In the genomic region with DNA sequence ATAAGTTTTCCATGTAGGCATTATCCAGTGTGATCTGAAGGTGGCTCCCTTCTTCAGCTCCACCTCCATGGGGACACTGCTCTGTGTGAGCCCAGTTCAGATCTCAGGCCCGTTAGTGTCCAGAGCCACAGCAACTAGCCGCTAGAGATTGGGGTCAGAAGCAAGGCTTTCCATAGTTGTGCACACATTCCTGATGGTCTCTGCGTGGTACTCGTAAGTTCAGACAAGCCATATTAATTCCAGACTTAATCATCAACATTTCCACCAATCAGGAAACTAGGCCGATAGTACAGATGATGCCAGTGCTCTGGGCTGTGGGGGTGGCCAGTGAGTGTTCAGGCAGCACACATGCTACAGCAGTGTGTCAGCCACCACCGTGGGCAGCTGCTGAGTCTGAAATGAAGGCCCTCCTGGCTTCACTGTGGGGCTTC, we compare ENCODE assay signal across 1 cellular context.
A peak's percentile ranks its signal among the peaks of the same experiment; 100 is the strongest.
TF ChIP-seq lines count a peak whose summit lies in the region.

No MANE protein-coding gene starts in this region.

TF ChIP-seq in HepG2, 621 proteins besides CTCF, POLR2A, EP300 and RAD21 (continued from another document and continues in another):
- TF ChIP-seq LRRFIP1 (CRISPR knock-in tag; conservative IDR thresholded peaks at IDR 0.05), result no peak
- TF ChIP-seq, protein P1, sequence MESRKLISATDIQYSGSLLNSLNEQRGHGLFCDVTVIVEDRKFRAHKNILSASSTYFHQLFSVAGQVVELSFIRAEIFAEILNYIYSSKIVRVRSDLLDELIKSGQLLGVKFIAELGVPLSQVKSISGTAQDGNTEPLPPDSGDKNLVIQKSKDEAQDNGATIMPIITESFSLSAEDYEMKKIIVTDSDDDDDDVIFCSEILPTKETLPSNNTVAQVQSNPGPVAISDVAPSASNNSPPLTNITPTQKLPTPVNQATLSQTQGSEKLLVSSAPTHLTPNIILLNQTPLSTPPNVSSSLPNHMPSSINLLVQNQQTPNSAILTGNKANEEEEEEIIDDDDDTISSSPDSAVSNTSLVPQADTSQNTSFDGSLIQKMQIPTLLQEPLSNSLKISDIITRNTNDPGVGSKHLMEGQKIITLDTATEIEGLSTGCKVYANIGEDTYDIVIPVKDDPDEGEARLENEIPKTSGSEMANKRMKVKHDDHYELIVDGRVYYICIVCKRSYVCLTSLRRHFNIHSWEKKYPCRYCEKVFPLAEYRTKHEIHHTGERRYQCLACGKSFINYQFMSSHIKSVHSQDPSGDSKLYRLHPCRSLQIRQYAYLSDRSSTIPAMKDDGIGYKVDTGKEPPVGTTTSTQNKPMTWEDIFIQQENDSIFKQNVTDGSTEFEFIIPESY (CRISPR knock-in tag; IDR thresholded peaks at IDR 0.05), result no peak
- TF ChIP-seq ZNF550 (CRISPR knock-in tag; IDR thresholded peaks at IDR 0.05; ENCODE audit: borderline replicate concordance), result no peak
- no peak for TF ChIP-seq FOXO4 (CRISPR knock-in tag; conservative IDR thresholded peaks at IDR 0.05)
- TF ChIP-seq, protein P2, sequence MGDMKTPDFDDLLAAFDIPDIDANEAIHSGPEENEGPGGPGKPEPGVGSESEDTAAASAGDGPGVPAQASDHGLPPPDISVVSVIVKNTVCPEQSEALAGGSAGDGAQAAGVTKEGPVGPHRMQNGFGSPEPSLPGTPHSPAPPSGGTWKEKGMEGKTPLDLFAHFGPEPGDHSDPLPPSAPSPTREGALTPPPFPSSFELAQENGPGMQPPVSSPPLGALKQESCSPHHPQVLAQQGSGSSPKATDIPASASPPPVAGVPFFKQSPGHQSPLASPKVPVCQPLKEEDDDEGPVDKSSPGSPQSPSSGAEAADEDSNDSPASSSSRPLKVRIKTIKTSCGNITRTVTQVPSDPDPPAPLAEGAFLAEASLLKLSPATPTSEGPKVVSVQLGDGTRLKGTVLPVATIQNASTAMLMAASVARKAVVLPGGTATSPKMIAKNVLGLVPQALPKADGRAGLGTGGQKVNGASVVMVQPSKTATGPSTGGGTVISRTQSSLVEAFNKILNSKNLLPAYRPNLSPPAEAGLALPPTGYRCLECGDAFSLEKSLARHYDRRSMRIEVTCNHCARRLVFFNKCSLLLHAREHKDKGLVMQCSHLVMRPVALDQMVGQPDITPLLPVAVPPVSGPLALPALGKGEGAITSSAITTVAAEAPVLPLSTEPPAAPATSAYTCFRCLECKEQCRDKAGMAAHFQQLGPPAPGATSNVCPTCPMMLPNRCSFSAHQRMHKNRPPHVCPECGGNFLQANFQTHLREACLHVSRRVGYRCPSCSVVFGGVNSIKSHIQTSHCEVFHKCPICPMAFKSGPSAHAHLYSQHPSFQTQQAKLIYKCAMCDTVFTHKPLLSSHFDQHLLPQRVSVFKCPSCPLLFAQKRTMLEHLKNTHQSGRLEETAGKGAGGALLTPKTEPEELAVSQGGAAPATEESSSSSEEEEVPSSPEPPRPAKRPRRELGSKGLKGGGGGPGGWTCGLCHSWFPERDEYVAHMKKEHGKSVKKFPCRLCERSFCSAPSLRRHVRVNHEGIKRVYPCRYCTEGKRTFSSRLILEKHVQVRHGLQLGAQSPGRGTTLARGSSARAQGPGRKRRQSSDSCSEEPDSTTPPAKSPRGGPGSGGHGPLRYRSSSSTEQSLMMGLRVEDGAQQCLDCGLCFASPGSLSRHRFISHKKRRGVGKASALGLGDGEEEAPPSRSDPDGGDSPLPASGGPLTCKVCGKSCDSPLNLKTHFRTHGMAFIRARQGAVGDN (CRISPR knock-in tag; IDR thresholded peaks at IDR 0.05), result peak; percentile 52
- no peak for TF ChIP-seq ZNF143 (CRISPR knock-in tag; IDR thresholded peaks at IDR 0.05)
- TF ChIP-seq ZNF790 (CRISPR knock-in tag; IDR thresholded peaks at IDR 0.05; ENCODE audit: borderline replicate concordance), result no peak
- no peak for TF ChIP-seq ZSCAN12 (CRISPR knock-in tag; IDR thresholded peaks at IDR 0.05)
- no peak for TF ChIP-seq RBM22 (optimal IDR thresholded peaks at IDR 0.05; ENCODE audit: low read length)
- no peak for TF ChIP-seq GATAD1 (CRISPR knock-in tag; IDR thresholded peaks at IDR 0.05)
- TF ChIP-seq ZNF841 (CRISPR knock-in tag; IDR thresholded peaks at IDR 0.05; ENCODE audit: borderline replicate concordance), result no peak
- TF ChIP-seq RAD51 (IDR thresholded peaks at IDR 0.05; ENCODE audit: borderline replicate concordance), result no peak
- peak; percentile 32; the same call in 1 of the 2 replicates for TF ChIP-seq ZFY (CRISPR knock-in tag; IDR thresholded peaks at IDR 0.05)
- 0 out of 2 replicates have a peak, but pooled peaks have one; percentile 23 for TF ChIP-seq ZNF281 (CRISPR knock-in tag; IDR thresholded peaks at IDR 0.05; ENCODE audit: borderline replicate concordance)
- no peak for TF ChIP-seq RNF219 (CRISPR knock-in tag; IDR thresholded peaks at IDR 0.05)
- no peak for TF ChIP-seq NR2F2 (IDR thresholded peaks at IDR 0.05; ENCODE audit: borderline replicate concordance, low read depth)
- TF ChIP-seq, protein P3, sequence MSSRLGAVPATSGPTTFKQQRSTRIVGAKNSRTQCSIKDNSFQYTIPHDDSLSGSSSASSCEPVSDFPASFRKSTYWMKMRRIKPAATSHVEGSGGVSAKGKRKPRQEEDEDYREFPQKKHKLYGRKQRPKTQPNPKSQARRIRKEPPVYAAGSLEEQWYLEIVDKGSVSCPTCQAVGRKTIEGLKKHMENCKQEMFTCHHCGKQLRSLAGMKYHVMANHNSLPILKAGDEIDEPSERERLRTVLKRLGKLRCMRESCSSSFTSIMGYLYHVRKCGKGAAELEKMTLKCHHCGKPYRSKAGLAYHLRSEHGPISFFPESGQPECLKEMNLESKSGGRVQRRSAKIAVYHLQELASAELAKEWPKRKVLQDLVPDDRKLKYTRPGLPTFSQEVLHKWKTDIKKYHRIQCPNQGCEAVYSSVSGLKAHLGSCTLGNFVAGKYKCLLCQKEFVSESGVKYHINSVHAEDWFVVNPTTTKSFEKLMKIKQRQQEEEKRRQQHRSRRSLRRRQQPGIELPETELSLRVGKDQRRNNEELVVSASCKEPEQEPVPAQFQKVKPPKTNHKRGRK (CRISPR knock-in tag; IDR thresholded peaks at IDR 0.05), result no peak
- TF ChIP-seq ZNF468 (CRISPR knock-in tag; IDR thresholded peaks at IDR 0.05), result no peak
- TF ChIP-seq ZNF616 (CRISPR knock-in tag; IDR thresholded peaks at IDR 0.05; ENCODE audit: low read depth), result no peak
- no peak for TF ChIP-seq ZNF224 (CRISPR knock-in tag; IDR thresholded peaks at IDR 0.05)
- TF ChIP-seq ARNT (IDR thresholded peaks at IDR 0.05), result no peak
- TF ChIP-seq, protein P4, sequence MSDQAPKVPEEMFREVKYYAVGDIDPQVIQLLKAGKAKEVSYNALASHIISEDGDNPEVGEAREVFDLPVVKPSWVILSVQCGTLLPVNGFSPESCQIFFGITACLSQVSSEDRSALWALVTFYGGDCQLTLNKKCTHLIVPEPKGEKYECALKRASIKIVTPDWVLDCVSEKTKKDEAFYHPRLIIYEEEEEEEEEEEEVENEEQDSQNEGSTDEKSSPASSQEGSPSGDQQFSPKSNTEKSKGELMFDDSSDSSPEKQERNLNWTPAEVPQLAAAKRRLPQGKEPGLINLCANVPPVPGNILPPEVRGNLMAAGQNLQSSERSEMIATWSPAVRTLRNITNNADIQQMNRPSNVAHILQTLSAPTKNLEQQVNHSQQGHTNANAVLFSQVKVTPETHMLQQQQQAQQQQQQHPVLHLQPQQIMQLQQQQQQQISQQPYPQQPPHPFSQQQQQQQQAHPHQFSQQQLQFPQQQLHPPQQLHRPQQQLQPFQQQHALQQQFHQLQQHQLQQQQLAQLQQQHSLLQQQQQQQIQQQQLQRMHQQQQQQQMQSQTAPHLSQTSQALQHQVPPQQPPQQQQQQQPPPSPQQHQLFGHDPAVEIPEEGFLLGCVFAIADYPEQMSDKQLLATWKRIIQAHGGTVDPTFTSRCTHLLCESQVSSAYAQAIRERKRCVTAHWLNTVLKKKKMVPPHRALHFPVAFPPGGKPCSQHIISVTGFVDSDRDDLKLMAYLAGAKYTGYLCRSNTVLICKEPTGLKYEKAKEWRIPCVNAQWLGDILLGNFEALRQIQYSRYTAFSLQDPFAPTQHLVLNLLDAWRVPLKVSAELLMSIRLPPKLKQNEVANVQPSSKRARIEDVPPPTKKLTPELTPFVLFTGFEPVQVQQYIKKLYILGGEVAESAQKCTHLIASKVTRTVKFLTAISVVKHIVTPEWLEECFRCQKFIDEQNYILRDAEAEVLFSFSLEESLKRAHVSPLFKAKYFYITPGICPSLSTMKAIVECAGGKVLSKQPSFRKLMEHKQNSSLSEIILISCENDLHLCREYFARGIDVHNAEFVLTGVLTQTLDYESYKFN (CRISPR knock-in tag; conservative IDR thresholded peaks at IDR 0.05), result no peak
- 0 out of 2 replicates have a peak, but pooled peaks have one; percentile 38 for TF ChIP-seq ZSCAN29 (CRISPR knock-in tag; conservative IDR thresholded peaks at IDR 0.05)
- TF ChIP-seq FOSL2 (CRISPR knock-in tag; IDR thresholded peaks at IDR 0.05), result peak; percentile 33; the same call in 1 of the 2 replicates
- no peak for TF ChIP-seq HOXA9 (CRISPR knock-in tag; IDR thresholded peaks at IDR 0.05; ENCODE audit: borderline replicate concordance)
- TF ChIP-seq GLI4 (CRISPR knock-in tag; IDR thresholded peaks at IDR 0.05; ENCODE audit: borderline replicate concordance), result no peak
- no peak for TF ChIP-seq HBP1 (CRISPR knock-in tag; IDR thresholded peaks at IDR 0.05; ENCODE audit: low read depth)
- TF ChIP-seq ELF3 (CRISPR knock-in tag; IDR thresholded peaks at IDR 0.05), result 0 out of 2 replicates have a peak, but pooled peaks have one; percentile 9
- TF ChIP-seq HOXA7 (CRISPR knock-in tag; IDR thresholded peaks at IDR 0.05), result no peak
- TF ChIP-seq PTBP1 (IDR thresholded peaks at IDR 0.05; ENCODE audit: low read depth, low read length, poor library complexity, severe bottlenecking), result no peak
